In genomic region chr16:72400257-72401078, GRCh38 we compare ENCODE assay signal across 8 cellular contexts.
DNase-seq lines count a peak whose midpoint lies in the region; ATAC-seq, FAIRE-seq and TF ChIP-seq lines count a peak whose summit lies in the region.

No MANE protein-coding gene starts in this region.

- H3K36me3 ChIP-seq in pancreas: no peaks in the 10 kb centered on the region

- no peaks in the 10 kb centered on the region for H3K27me3 ChIP-seq in pancreas

- no peaks in the 10 kb centered on the region for H3K4me1 ChIP-seq in pancreas

- H3K27ac ChIP-seq in VCaP (no peak overlapping the region), pancreas (no peak overlapping the region)

- peak; percentile 86 for FAIRE-seq in pancreas (lab: Jason Lieb, UNC)

- DNase-seq in DMS114 treated with DMSO at 0.1 percent for 48 hours (lab: John Stamatoyannopoulos, UW; ENCODE audit: unreplicated experiment) (peak; percentile 84), GM20000 (ENCODE audit: low spot score) (peak; percentile 50), NCI-H146 treated with DMSO at 0.1 percent for 48 hours (lab: John Stamatoyannopoulos, UW; ENCODE audit: unreplicated experiment) (peak; percentile 41), fibroblast of the conjunctiva (ENCODE audit: low read depth) (peak; percentile 55), pancreas (peak in 2 of 6 donors; percentile 3 to 27)

- intact Hi-C loops in pancreas (cut with DNase I): no loop called here

- 23 to 26% methylated on average over 6 of the region's 6 CpGs for WGBS in pancreas, 2 donors

- TF ChIP-seq CTCF in GM20000 (IDR thresholded peaks at IDR 0.05; ENCODE audit: extremely low read depth, missing control alignments) (peak; percentile 35), VCaP (conservative IDR thresholded peaks at IDR 0.05) (peak; percentile 73), pancreas (IDR thresholded peaks at IDR 0.05) (peak; percentile 38 to 62 (median 54))

- ATAC-seq in pancreas (peak; percentile 55 to 83 (median 78)), HG02763 (IDR thresholded peaks at IDR 0.05; ENCODE audit: unreplicated experiment) (no peak), GM18907 (IDR thresholded peaks at IDR 0.05; ENCODE audit: unreplicated experiment) (no peak)

- no peaks in the 10 kb centered on the region for H3K9me3 ChIP-seq in pancreas

- H3K4me3 ChIP-seq in pancreas: no peak overlapping the region

Comparison
In these comparisons a context has a peak if more than half of its experiments do, and no peak if none do; other contexts are left out.
1. ATAC-seq: peak in pancreas (4 of 4); none in HG02763 (single experiment) and GM18907 (single experiment).
2. Peak in every context shown above with its lines, with median percentiles within 50 percentile points of each other: CTCF ChIP-seq.